ENCODE assay signal across 8 cellular contexts in genomic region chr11:36292311-36292722, GRCh38. TPM values are rescaled to one million over a fixed set of nuclear protein-coding genes. Genes with fewer than 3 reads are reported as not detected.
DNase-seq lines count a peak whose midpoint lies in the region; ATAC-seq and TF ChIP-seq lines count a peak whose summit lies in the region.

No MANE protein-coding gene starts in this region.

- peak overlapping the region; percentile 32 for H3K9ac ChIP-seq in adipocyte (ENCODE audit: low read length)

- no peak overlapping the region for H3K4me3 Mint-ChIP-seq in immature natural killer cell
- no peak overlapping the region for H3K4me3 Mint-ChIP-seq in activated CD8-positive, alpha-beta memory T cell treated with anti-CD3 and anti-CD28 coated beads, Interleukin-2, amount 10 ng/mL, durations not matched to agents 7 days and 5 days

- DNase-seq in NCI-H2107 treated with DMSO at 0.1 percent for 48 hours (lab: John Stamatoyannopoulos, UW; ENCODE audit: unreplicated experiment) (peak; percentile 22), NCI-H2107 (lab: John Stamatoyannopoulos, UW) (no peak), NCI-H2029 (lab: John Stamatoyannopoulos, UW) (peak; percentile 46), adipocyte (ENCODE audit: low read depth) (peak; percentile 78), immature natural killer cell (peak; percentile 56 to 67 (median 66)), upper lobe of right lung (no peak)
- DNase-seq in activated CD8-positive, alpha-beta memory T cell treated with anti-CD3 and anti-CD28 coated beads, Interleukin-2, amount 10 ng/mL, durations not matched to agents 7 days and 5 days: no peak

- peaks cover 25 to 33% of the 10 kb centered on the region in 2 donors for H3K4me1 Mint-ChIP-seq in immature natural killer cell
- peaks cover 20% of the 10 kb centered on the region for H3K4me1 Mint-ChIP-seq in activated CD8-positive, alpha-beta memory T cell treated with anti-CD3 and anti-CD28 coated beads, Interleukin-2, amount 10 ng/mL, durations not matched to agents 7 days and 5 days

- ATAC-seq in GM21423 (IDR thresholded peaks at IDR 0.05; ENCODE audit: unreplicated experiment): peak; percentile 25
- ATAC-seq in upper lobe of right lung: peak; percentile 68
- no peak for ATAC-seq in activated CD8-positive, alpha-beta memory T cell treated with anti-CD3 and anti-CD28 coated beads, Interleukin-2, amount 10 ng/mL, durations not matched to agents 7 days and 5 days

- CTCF ChIA-PET in activated CD8-positive, alpha-beta memory T cell treated with anti-CD3 and anti-CD28 coated beads, Interleukin-2, amount 10 ng/mL, durations not matched to agents 7 days and 5 days (lab: Charles Lee): interaction anchor here (0.7 to 6.9 kb wide), 33 partner anchors 8 to 455 kb away, joined by 3 to 71 read pairs (median 4); partner anchors contain the start of gene TRAF6

- H3K27ac Mint-ChIP-seq in immature natural killer cell: peak overlapping the region in 1 of 6 donors; percentile 57
- H3K27ac Mint-ChIP-seq in activated CD8-positive, alpha-beta memory T cell treated with anti-CD3 and anti-CD28 coated beads, Interleukin-2, amount 10 ng/mL, durations not matched to agents 7 days and 5 days: no peak overlapping the region

- H3K9me3 ChIP-seq in adipocyte (ENCODE audit: control insufficient read depth, low read length): no peaks in the 10 kb centered on the region
- no peaks in the 10 kb centered on the region for H3K9me3 ChIP-seq in upper lobe of right lung

- no peaks in the 10 kb centered on the region for H3K27me3 ChIP-seq in adipocyte (replicated peaks; ENCODE audit: control insufficient read depth, insufficient read depth, low read length)
- no peaks in the 10 kb centered on the region for H3K27me3 ChIP-seq in upper lobe of right lung

- H3K9me3 Mint-ChIP-seq in immature natural killer cell: no peaks in the 10 kb centered on the region
- no peaks in the 10 kb centered on the region for H3K9me3 Mint-ChIP-seq in activated CD8-positive, alpha-beta memory T cell treated with anti-CD3 and anti-CD28 coated beads, Interleukin-2, amount 10 ng/mL, durations not matched to agents 7 days and 5 days (ENCODE audit: low read depth)

- no peak overlapping the region for H3K27ac ChIP-seq in upper lobe of right lung

- intact Hi-C loops in upper lobe of right lung (cut with DNase I): loop anchor here (10.0 kb wide), 1 partner anchor 182 kb away; no protein-coding TSS in a partner anchor

- H3K4me3 ChIP-seq in adipocyte (ENCODE audit: low read length) (no peak overlapping the region), upper lobe of right lung (no peak overlapping the region)

- H3K4me1 ChIP-seq in adipocyte (ENCODE audit: control insufficient read depth, insufficient read depth, low read length) (peaks cover 30% of the 10 kb centered on the region), upper lobe of right lung (peaks cover 14% of the 10 kb centered on the region)

- H3K36me3 Mint-ChIP-seq in immature natural killer cell: no peaks in the 10 kb centered on the region
- H3K36me3 Mint-ChIP-seq in activated CD8-positive, alpha-beta memory T cell treated with anti-CD3 and anti-CD28 coated beads, Interleukin-2, amount 10 ng/mL, durations not matched to agents 7 days and 5 days: no peaks in the 10 kb centered on the region

- TF ChIP-seq CTCF in upper lobe of right lung (IDR thresholded peaks at IDR 0.05): peak; percentile 61

- H3K27me3 Mint-ChIP-seq in immature natural killer cell (ENCODE audit: low read depth in 3 of 3): peaks cover 4 to 5% (median 5%) of the 10 kb centered on the region in 3 donors
- peaks cover 5% of the 10 kb centered on the region for H3K27me3 Mint-ChIP-seq in activated CD8-positive, alpha-beta memory T cell treated with anti-CD3 and anti-CD28 coated beads, Interleukin-2, amount 10 ng/mL, durations not matched to agents 7 days and 5 days

- H3K36me3 ChIP-seq in adipocyte (ENCODE audit: control insufficient read depth, insufficient read depth, low read length, severe bottlenecking): no peaks in the 10 kb centered on the region
- H3K36me3 ChIP-seq in upper lobe of right lung: no peaks in the 10 kb centered on the region

RNA-seq across cellular contexts. Expression of gene COMMD9, which starts 3.1 kb away (rescaled TPM):
- polyA plus RNA-seq in immature natural killer cell: 100 to 1,000 TPM in 1 of 3 donors, 10 to 100 TPM in 2; 97.0 to 112 (median 97.4) TPM
- total RNA-seq in upper lobe of right lung: 74.5 TPM
- total RNA-seq in activated CD8-positive, alpha-beta memory T cell treated with anti-CD3 and anti-CD28 coated beads, Interleukin-2, amount 10 ng/mL, durations not matched to agents 7 days and 5 days: 10 to 100 TPM; 33.2 to 40.0 TPM

RNA-seq across cellular contexts. Expression of gene PRR5L, which starts 3.8 kb away (rescaled TPM):
- polyA plus RNA-seq in immature natural killer cell: 100 to 1,000 TPM in 1 of 3 donors, 10 to 100 TPM in 2; 55.6 to 161 (median 82.4) TPM
- total RNA-seq in upper lobe of right lung: 24.5 TPM
- 10 to 100 TPM in 1 of 2 experiments, 1 to 10 TPM in 1; 6.6 to 11.1 TPM for total RNA-seq in activated CD8-positive, alpha-beta memory T cell treated with anti-CD3 and anti-CD28 coated beads, Interleukin-2, amount 10 ng/mL, durations not matched to agents 7 days and 5 days

Comparison
In these comparisons a context has a peak if more than half of its experiments do, and no peak if none do; other contexts are left out.
1. DNase-seq: peak in NCI-H2107 treated with DMSO at 0.1 percent for 48 hours (single experiment), NCI-H2029 (single experiment), adipocyte (single experiment) and immature natural killer cell (3 of 3); none in NCI-H2107 (single experiment), upper lobe of right lung (single experiment) and activated CD8-positive, alpha-beta memory T cell treated with anti-CD3 and anti-CD28 coated beads, Interleukin-2, amount 10 ng/mL, durations not matched to agents 7 days and 5 days (single experiment).